17 cellular contexts compared by ENCODE assay signal in the genomic region with DNA sequence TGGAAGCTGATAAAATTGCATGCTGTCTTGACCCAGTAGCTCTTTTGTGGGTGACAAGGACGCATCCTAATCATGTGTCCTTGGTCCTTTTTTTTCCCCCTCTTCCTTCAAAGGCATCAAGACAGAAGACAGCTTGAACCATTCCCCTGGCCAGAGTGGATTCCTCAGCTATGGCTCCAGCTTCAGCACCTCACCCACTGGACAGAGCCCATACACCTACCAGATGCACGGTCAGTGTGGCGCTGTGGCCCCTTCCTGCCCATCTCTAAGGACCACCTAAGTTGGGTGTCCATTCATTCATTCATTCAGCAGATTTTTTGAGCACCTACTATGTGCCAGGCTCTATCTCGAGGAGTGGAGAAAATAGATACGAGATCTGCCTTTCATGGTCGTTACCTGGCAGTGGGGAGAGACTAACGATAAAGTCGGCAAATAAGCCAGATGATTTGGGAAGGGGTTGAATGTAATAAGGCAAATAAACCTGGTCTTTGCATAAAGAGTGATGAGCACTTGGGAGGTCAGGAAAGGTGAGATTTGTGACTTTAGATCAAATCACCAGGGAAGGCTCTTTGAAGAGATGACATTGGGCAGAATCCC.
"Had no signal": no experiment of that assay in that cellular context is flagged by ENCODE, and none has a peak within 500 bp of the region (broad histone marks: within the 10 kb centered on the region; RNA-seq: fewer than 3 reads in every experiment).

No MANE protein-coding gene starts in this region.

- DNase-seq: activated CD4-positive, alpha-beta memory T cell treated with anti-CD3 and anti-CD28 coated beads for 36 hours; activated naive CD4-positive, alpha-beta T cell; activated naive CD8-positive, alpha-beta T cell treated with anti-CD3 and anti-CD28 coated beads, Interleukin-2, amount 50 U/mL, for 24 hours; activated T-cell treated with anti-CD3 and anti-CD28 coated beads, Interleukin-2, amount 50 U/mL, for 48 hours; colonic mucosa; gastrocnemius medialis; heart right ventricle; kidney; lower lobe of right lung; small intestine; thyroid gland had no signal

- H3K4me1 ChIP-seq: colonic mucosa, gastrocnemius medialis, lower lobe of right lung had no signal

- H3K4me3 ChIP-seq: cardiac muscle cell, colonic mucosa, gastrocnemius medialis, heart right ventricle, lower lobe of right lung, thyroid gland, vagina had no signal

- H3K9me3 Mint-ChIP-seq: activated CD4-positive, alpha-beta memory T cell treated with anti-CD3 and anti-CD28 coated beads for 36 hours; activated naive CD8-positive, alpha-beta T cell treated with anti-CD3 and anti-CD28 coated beads, Interleukin-2, amount 50 U/mL, for 24 hours; mesothelial cell of epicardium; stimulated activated effector memory CD8-positive, alpha-beta T cell treated with anti-CD3 and anti-CD28 coated beads, Interleukin-12 subunit alpha, Interleukin-12 subunit beta, amount 100 ng/mL, for 72 hours had no signal

- FAIRE-seq: astrocyte, kidney, small intestine had no signal

- H3K27ac Mint-ChIP-seq: activated CD4-positive, alpha-beta memory T cell treated with anti-CD3 and anti-CD28 coated beads for 36 hours; activated naive CD8-positive, alpha-beta T cell treated with anti-CD3 and anti-CD28 coated beads, Interleukin-2, amount 50 U/mL, for 24 hours; mesothelial cell of epicardium; stimulated activated effector memory CD8-positive, alpha-beta T cell treated with anti-CD3 and anti-CD28 coated beads, Interleukin-12 subunit alpha, Interleukin-12 subunit beta, amount 100 ng/mL, for 72 hours had no signal

- H3K4me3 Mint-ChIP-seq: activated CD4-positive, alpha-beta memory T cell treated with anti-CD3 and anti-CD28 coated beads for 36 hours; activated naive CD8-positive, alpha-beta T cell treated with anti-CD3 and anti-CD28 coated beads, Interleukin-2, amount 50 U/mL, for 24 hours; mesothelial cell of epicardium; stimulated activated effector memory CD8-positive, alpha-beta T cell treated with anti-CD3 and anti-CD28 coated beads, Interleukin-12 subunit alpha, Interleukin-12 subunit beta, amount 100 ng/mL, for 72 hours had no signal

- H3K27ac ChIP-seq: cardiac muscle cell, colonic mucosa, gastrocnemius medialis, heart right ventricle, lower lobe of right lung, parathyroid adenoma, thyroid gland, vagina had no signal

- H3K27me3 ChIP-seq: cardiac muscle cell, colonic mucosa, gastrocnemius medialis, thyroid gland, vagina had no signal

- H3K36me3 Mint-ChIP-seq: activated CD4-positive, alpha-beta memory T cell treated with anti-CD3 and anti-CD28 coated beads for 36 hours; mesothelial cell of epicardium; stimulated activated effector memory CD8-positive, alpha-beta T cell treated with anti-CD3 and anti-CD28 coated beads, Interleukin-12 subunit alpha, Interleukin-12 subunit beta, amount 100 ng/mL, for 72 hours had no signal

- ATAC-seq: activated naive CD8-positive, alpha-beta T cell treated with anti-CD3 and anti-CD28 coated beads, Interleukin-2, amount 50 U/mL, for 24 hours; gastrocnemius medialis; heart right ventricle; lower lobe of right lung; stimulated activated effector memory CD8-positive, alpha-beta T cell treated with anti-CD3 and anti-CD28 coated beads, Interleukin-12 subunit alpha, Interleukin-12 subunit beta, amount 100 ng/mL, for 72 hours had no signal

- H3K36me3 ChIP-seq: cardiac muscle cell, colonic mucosa, gastrocnemius medialis, heart right ventricle, lower lobe of right lung, thyroid gland, vagina had no signal

- H3K9me3 ChIP-seq: colonic mucosa, gastrocnemius medialis, heart right ventricle, lower lobe of right lung, thyroid gland, vagina had no signal

- H3K4me1 Mint-ChIP-seq: activated naive CD8-positive, alpha-beta T cell treated with anti-CD3 and anti-CD28 coated beads, Interleukin-2, amount 50 U/mL, for 24 hours; stimulated activated effector memory CD8-positive, alpha-beta T cell treated with anti-CD3 and anti-CD28 coated beads, Interleukin-12 subunit alpha, Interleukin-12 subunit beta, amount 100 ng/mL, for 72 hours had no signal
